ENCODE assay signal across 2 cellular contexts in genomic region chr11:6259638-6260019, GRCh38.
TF ChIP-seq lines count a peak whose summit lies in the region.

TSS of gene CCKBR (plus strand) at chr11:6259838. CDS start at chr11:6259929, 91 bp downstream.

TF ChIP-seq in GM23338, 12 proteins besides CTCF, POLR2A, EP300 and RAD21 (continued from another document):
- TF ChIP-seq EZH2phosphoT487 (IDR thresholded peaks at IDR 0.05; ENCODE audit: unreplicated experiment): no peak
- TF ChIP-seq STAT1 (IDR thresholded peaks at IDR 0.05; ENCODE audit: unreplicated experiment): no peak
- TF ChIP-seq REST (IDR thresholded peaks at IDR 0.05; ENCODE audit: unreplicated experiment): no peak
- TF ChIP-seq ZNF462 (CRISPR knock-in tag; IDR thresholded peaks at IDR 0.05): no peak
- no peak for TF ChIP-seq NANOG (IDR thresholded peaks at IDR 0.05; ENCODE audit: borderline replicate concordance)
- no peak for TF ChIP-seq CREB1 (CRISPR knock-in tag; IDR thresholded peaks at IDR 0.05; ENCODE audit: low read depth)

TF ChIP-seq in H1, 55 proteins besides CTCF, POLR2A, EP300 and RAD21 (continued from another document):
- TF ChIP-seq TAF7 (optimal IDR thresholded peaks at IDR 0.05; ENCODE audit: borderline replicate concordance, low read depth, low read length): no peak
- TF ChIP-seq SIX5 (IDR thresholded peaks at IDR 0.05; ENCODE audit: low read depth, low read length): no peak
- TF ChIP-seq BCL11A (IDR thresholded peaks at IDR 0.05; ENCODE audit: low read depth in 2 of 2, low read length in 2 of 2): no peak
- no peak for TF ChIP-seq KDM5A (IDR thresholded peaks at IDR 0.05; ENCODE audit: low read length)
- no peak for TF ChIP-seq RNF2 (IDR thresholded peaks at IDR 0.05; ENCODE audit: borderline replicate concordance, low read depth, low read length, missing control alignments, poor library complexity, severe bottlenecking)
- no peak for TF ChIP-seq MAFK (IDR thresholded peaks at IDR 0.05; ENCODE audit: low read depth, low read length)
- TF ChIP-seq ZNF274 (IDR thresholded peaks at IDR 0.05; ENCODE audit: borderline replicate concordance, extremely low read depth, low read length): no peak
- TF ChIP-seq EGR1 (IDR thresholded peaks at IDR 0.05; ENCODE audit: borderline replicate concordance, low read depth, low read length): no peak
- peak; percentile 20 for TF ChIP-seq EZH2 (IDR thresholded peaks at IDR 0.05; ENCODE audit: low read depth, low read length, severe bottlenecking)
- no peak; the same call in 1 of the 2 replicates for TF ChIP-seq RBBP5 (IDR thresholded peaks at IDR 0.05; ENCODE audit: borderline replicate concordance, low read depth, low read length)
- TF ChIP-seq POU5F1 (IDR thresholded peaks at IDR 0.05; ENCODE audit: low read depth, low read length): no peak
- no peak for TF ChIP-seq CTBP2 (IDR thresholded peaks at IDR 0.05; ENCODE audit: borderline replicate concordance, insufficient read depth, insufficient read length, low read length)
- TF ChIP-seq SAP30 (IDR thresholded peaks at IDR 0.05; ENCODE audit: insufficient read depth, insufficient replicate concordance, low read length): no peak
- no peak for TF ChIP-seq SP4 (IDR thresholded peaks at IDR 0.05; ENCODE audit: low read length)
- peak; percentile 72 for TF ChIP-seq E2F6 (IDR thresholded peaks at IDR 0.05)
- TF ChIP-seq TCF12 (IDR thresholded peaks at IDR 0.05; ENCODE audit: low read depth, low read length): no peak
- no peak for TF ChIP-seq KDM1A (IDR thresholded peaks at IDR 0.05; ENCODE audit: borderline replicate concordance, low read length)
- TF ChIP-seq CBX8 (IDR thresholded peaks at IDR 0.05; ENCODE audit: borderline replicate concordance, low read depth, low read length): no peak
- TF ChIP-seq CHD2 (IDR thresholded peaks at IDR 0.05; ENCODE audit: low read length): no peak
- no peak for TF ChIP-seq TBP (IDR thresholded peaks at IDR 0.05; ENCODE audit: low read depth, low read length)
- TF ChIP-seq CEBPB (IDR thresholded peaks at IDR 0.05; ENCODE audit: low read depth, low read length): no peak
- no peak for TF ChIP-seq GTF2F1 (IDR thresholded peaks at IDR 0.05; ENCODE audit: borderline replicate concordance, low read depth, low read length)
- TF ChIP-seq SP2 (IDR thresholded peaks at IDR 0.05; ENCODE audit: low read length): no peak
- TF ChIP-seq USF2 (IDR thresholded peaks at IDR 0.05; ENCODE audit: low read length): no peak
- no peak for TF ChIP-seq NANOG (IDR thresholded peaks at IDR 0.05; ENCODE audit: insufficient read depth, low read depth, low read length, poor library complexity, severe bottlenecking)
- no peak for TF ChIP-seq KDM4A (IDR thresholded peaks at IDR 0.05; ENCODE audit: low read depth, low read length, severe bottlenecking)
- no peak for TF ChIP-seq FOSL1 (IDR thresholded peaks at IDR 0.05; ENCODE audit: insufficient read depth, low read depth, low read length)
- no peak for TF ChIP-seq RFX5 (IDR thresholded peaks at IDR 0.05; ENCODE audit: borderline replicate concordance, low read depth, low read length)
- TF ChIP-seq MAX (IDR thresholded peaks at IDR 0.05): peak; percentile 59
- TF ChIP-seq SP1 (IDR thresholded peaks at IDR 0.05; ENCODE audit: low read depth, low read length): no peak
- no peak for TF ChIP-seq CBX5 (IDR thresholded peaks at IDR 0.05; ENCODE audit: low read depth, low read length)
- no peak for TF ChIP-seq CREB1 (IDR thresholded peaks at IDR 0.05)
- TF ChIP-seq NRF1 (IDR thresholded peaks at IDR 0.05; ENCODE audit: low read depth, low read length): no peak
- TF ChIP-seq TAF1 (IDR thresholded peaks at IDR 0.05; ENCODE audit: low read depth, low read length): no peak
- no peak for TF ChIP-seq TEAD4 (IDR thresholded peaks at IDR 0.05; ENCODE audit: low read depth, low read length)
- TF ChIP-seq JUN (IDR thresholded peaks at IDR 0.05; ENCODE audit: low read depth, low read length): no peak
- TF ChIP-seq HDAC6 (IDR thresholded peaks at IDR 0.05; ENCODE audit: low read depth, low read length): no peak
- TF ChIP-seq BACH1 (IDR thresholded peaks at IDR 0.05; ENCODE audit: low read length): no peak
TF ChIP-seq in H1: peak in this region for 5.
